ENCODE assay signal across 8 cellular contexts in genomic region chr21:17784604-17785402, GRCh38. TPM values are rescaled to one million over a fixed set of nuclear protein-coding genes. Genes with fewer than 3 reads are reported as not detected.
DNase-seq lines count a peak whose midpoint lies in the region; ATAC-seq and TF ChIP-seq lines count a peak whose summit lies in the region.

No MANE protein-coding gene starts in this region.

- DNase-seq in GM10266 (ENCODE audit: extremely low spot score) (peak; percentile 34), HT1080 (ENCODE audit: low read depth) (peak; percentile 87), astrocyte of the spinal cord (ENCODE audit: low read depth, low spot score) (peak; percentile 56), right atrium auricular region (ENCODE audit: low spot score) (no peak), H4 (ENCODE audit: low spot score) (no peak), hepatic stellate cell (ENCODE audit: low spot score) (no peak), left lung (no peak)

- in situ Hi-C loops in astrocyte of the spinal cord (cut with HindIII; ENCODE audit: low sequenced_read_pairs) = no loop called here

- H3K27ac ChIP-seq in right atrium auricular region (no peak overlapping the region), left lung (peak overlapping the region in 1 of 2 donors; percentile 83)

- intact Hi-C loops in left lung (cut with DNase I) = no loop called here

- H3K27me3 ChIP-seq in right atrium auricular region (no peaks in the 10 kb centered on the region), left lung (no peaks in the 10 kb centered on the region)

- TF ChIP-seq CTCF in GM10266 (IDR thresholded peaks at IDR 0.05; ENCODE audit: control insufficient read depth, insufficient read depth, low read depth, missing control alignments) (no peak), astrocyte of the spinal cord (IDR thresholded peaks at IDR 0.05; ENCODE audit: low read depth, low read length) (no peak), right atrium auricular region (IDR thresholded peaks at IDR 0.05) (no peak), left lung (IDR thresholded peaks at IDR 0.05) (no peak)

- H3K36me3 ChIP-seq in right atrium auricular region (peaks cover 12% of the 10 kb centered on the region), left lung (peaks cover 0 to 23% of the 10 kb centered on the region in 2 donors)

- H3K4me3 ChIP-seq in astrocyte of the spinal cord (ENCODE audit: low read depth, low read length) = no peak overlapping the region
- H3K4me3 ChIP-seq in right atrium auricular region = no peak overlapping the region
- H3K4me3 ChIP-seq in left lung = no peak overlapping the region

- ATAC-seq in GM21423 (IDR thresholded peaks at IDR 0.05; ENCODE audit: unreplicated experiment) = peak; percentile 55
- no peak for ATAC-seq in left lung

- H3K9me3 ChIP-seq in right atrium auricular region = no peaks in the 10 kb centered on the region
- no peaks in the 10 kb centered on the region for H3K9me3 ChIP-seq in left lung

- H3K4me1 ChIP-seq in right atrium auricular region = no peaks in the 10 kb centered on the region
- H3K4me1 ChIP-seq in left lung = peaks cover 0 to 76% of the 10 kb centered on the region in 2 donors

RNA-seq across cellular contexts. Expression of gene C21orf91, which starts 34.4 kb away (rescaled TPM):
- total RNA-seq in HT1080 (2014; rRNA removed; shearing (Covaris generic)) = 4.4 and 7.0 TPM in 2 replicates
- 5.5 TPM in 2 replicates for polyA plus RNA-seq in HT1080 (2015; cell fraction: cytosol; rRNA removed)
- polyA plus RNA-seq in HT1080 (2015; cell fraction: nucleus; rRNA removed) = 4.3 TPM in 2 replicates
- total RNA-seq in right atrium auricular region (1 to 10 TPM; 3.9 to 5.3 TPM), left lung (10 to 100 TPM; 10.8 to 24.1 TPM)
- total RNA-seq in H4 (2014; rRNA removed; shearing (Covaris generic)) = 8.4 and 10.5 TPM in 2 replicates

Comparison
In these comparisons a context has a peak if more than half of its experiments do, and no peak if none do; other contexts are left out.
1. DNase-seq: peak in GM10266 (single experiment), HT1080 (single experiment) and astrocyte of the spinal cord (single experiment); none in right atrium auricular region (single experiment), H4 (single experiment), hepatic stellate cell (single experiment) and left lung (0 of 2).